Comparison of ENCODE assay signal across 26 cellular contexts in the genomic region with DNA sequence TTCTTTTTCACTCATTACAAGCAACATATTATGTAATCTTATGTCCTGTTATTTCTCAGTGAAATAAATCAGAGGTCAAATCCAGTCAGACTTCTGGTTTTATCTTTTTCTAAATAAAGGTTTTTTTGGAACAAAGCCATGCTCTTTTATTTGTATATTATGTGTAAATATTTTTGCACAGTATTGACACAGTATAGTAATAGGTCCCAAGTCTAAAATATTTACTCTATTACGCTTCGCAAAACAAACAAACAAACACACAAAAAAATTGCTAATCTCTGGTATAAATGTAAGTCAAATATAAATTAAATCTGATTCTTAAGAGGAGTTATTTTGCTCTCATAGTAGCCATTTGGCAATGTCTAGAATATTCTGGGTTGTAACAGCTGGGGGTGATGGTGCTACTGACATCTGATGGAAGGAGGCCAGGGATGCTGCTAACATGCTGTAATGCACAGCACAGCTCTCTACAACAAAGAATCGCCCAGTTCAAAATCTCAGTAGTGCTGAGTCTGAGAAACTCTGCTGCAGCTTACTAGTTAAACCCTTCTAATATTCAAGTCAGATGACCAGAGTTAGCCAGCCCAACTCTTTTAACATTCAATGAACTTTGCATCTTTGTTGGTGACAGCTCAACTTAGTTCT.
"Had no signal": no experiment of that assay in that cellular context is flagged by ENCODE, and none has a peak within 500 bp of the region (broad histone marks: within the 10 kb centered on the region; RNA-seq: fewer than 3 reads in every experiment).

No MANE protein-coding gene starts in this region.

- H3K79me2 ChIP-seq: parathyroid adenoma had no signal

- H3K9me3 ChIP-seq: heart left ventricle, transverse colon had no signal

- FAIRE-seq: astrocyte had no signal

- H3K4me3 ChIP-seq: heart left ventricle, neural progenitor cell, spleen, transverse colon had no signal

- DNase-seq: activated B cell treated with CpG ODN at 0.5 μM for 24 hours; activated CD4-positive, alpha-beta T cell treated with anti-CD3 and anti-CD28 coated beads, Interleukin-2, amount 50 U/mL, for 1 hour; activated CD8-positive, alpha-beta T cell treated with anti-CD3 and anti-CD28 coated beads for 36 hours; activated gamma-delta T cell treated with Interleukin-2 at 50 U/mL for 16 hours; activated naive CD4-positive, alpha-beta T cell treated with anti-CD3 and anti-CD28 coated beads, Interleukin-2, amount 50 U/mL, for 16 hours; activated T-cell treated with anti-CD3 and anti-CD28 coated beads, Interleukin-2, amount 50 U/mL, for 4 hours; amniotic stem cell; brain microvascular endothelial cell; endodermal cell; foreskin fibroblast; heart left ventricle; immature natural killer cell; kidney; left colon; mesenchymal stem cell; natural killer cell; occipital lobe; right cardiac atrium; spleen; stimulated activated naive CD4-positive, alpha-beta T cell; transverse colon had no signal

- H3K9ac ChIP-seq: neural progenitor cell, parathyroid adenoma had no signal

- H2AFZ ChIP-seq: neural progenitor cell, parathyroid adenoma had no signal

- H3K27me3 ChIP-seq: brain microvascular endothelial cell, heart left ventricle, neural progenitor cell, spleen, transverse colon had no signal

- H3K4me1 ChIP-seq: heart left ventricle, parathyroid adenoma, spleen, transverse colon had no signal

- H3K27ac ChIP-seq: brain microvascular endothelial cell, heart left ventricle, neural progenitor cell, parathyroid adenoma, spleen, transverse colon had no signal

- ATAC-seq: activated CD8-positive, alpha-beta T cell treated with anti-CD3 and anti-CD28 coated beads for 36 hours; activated T-cell treated with anti-CD3 and anti-CD28 coated beads, Interleukin-2, amount 50 U/mL, for 4 hours; activated T-helper 17 cell treated with anti-CD3 and anti-CD28 coated beads, Interleukin-2, amount 50 U/mL, for 72 hours; esophagus mucosa; heart left ventricle; left colon; natural killer cell had no signal

- H3K4me2 ChIP-seq: neural progenitor cell had no signal

- H3K36me3 ChIP-seq: brain microvascular endothelial cell, heart left ventricle, neural progenitor cell, spleen, transverse colon had no signal
